ENCODE assay signal across 8 cellular contexts in the genomic region with DNA sequence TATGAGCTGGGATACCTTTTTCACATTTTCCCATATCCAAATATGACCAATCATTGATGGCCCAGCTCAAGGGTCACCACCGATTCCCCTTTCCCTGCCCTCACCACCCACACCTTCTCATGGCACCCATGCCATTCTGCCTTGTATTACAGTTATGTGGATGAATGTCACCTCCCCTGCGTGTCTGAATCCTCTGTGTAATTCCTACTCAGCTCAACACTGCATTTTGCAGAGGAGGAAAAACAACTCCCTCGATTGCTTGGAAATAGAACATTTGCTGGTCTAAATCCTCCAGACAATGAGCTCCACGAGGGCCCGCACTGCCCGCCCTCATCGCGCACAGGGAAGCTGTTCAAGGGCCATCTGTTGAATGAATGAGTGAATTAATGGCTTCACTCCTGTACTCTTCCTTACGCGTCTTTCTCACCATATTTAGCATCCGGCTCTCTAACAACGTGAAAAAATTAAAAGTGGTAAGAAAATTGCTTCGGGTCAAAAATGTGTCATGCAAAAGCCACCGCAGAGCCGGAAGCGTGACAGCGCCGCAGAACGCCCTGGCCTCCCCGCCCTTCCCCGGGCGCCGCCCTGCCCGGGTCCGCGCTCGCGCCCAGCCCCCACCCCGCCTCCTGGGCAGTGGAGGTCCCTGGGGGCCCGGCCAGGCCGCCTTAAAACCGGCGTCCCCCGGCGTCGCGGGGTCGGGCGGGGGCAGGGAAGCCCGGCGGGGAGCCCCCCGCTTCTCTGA. TPM values are rescaled to one million over a fixed set of nuclear protein-coding genes. Genes with fewer than 3 reads are reported as not detected.
A peak's percentile ranks its signal among the peaks of the same experiment; 100 is the strongest.
DNase-seq lines count a peak whose midpoint lies in the region; ATAC-seq and TF ChIP-seq lines count a peak whose summit lies in the region.

No MANE protein-coding gene starts in this region.

- TF ChIP-seq POLR2A in erythroblast (IDR thresholded peaks at IDR 0.05; ENCODE audit: low read length), result no peak

- H3K27ac Mint-ChIP-seq in activated CD8-positive, alpha-beta memory T cell treated with anti-CD3 and anti-CD28 coated beads, Interleukin-2, amount 10 ng/mL, durations not matched to agents 7 days and 5 days, result peak overlapping the region; percentile 94
- H3K27ac Mint-ChIP-seq in naive thymus-derived CD8-positive, alpha-beta T cell, result peak overlapping the region; percentile 80 to 91 (median 88)
- H3K27ac Mint-ChIP-seq in stimulated activated naive CD8-positive, alpha-beta T cell treated with anti-CD3 and anti-CD28 coated beads, Interleukin-15, amount 100 ng/mL, for 72 hours, result peak overlapping the region; percentile 76 to 92

- DNase-seq in AML-193 (lab: John Stamatoyannopoulos, UW) (peak; percentile 80 to 84), NCI-H774 (lab: John Stamatoyannopoulos, UW) (peak; percentile 43), erythroblast (lab: John Stamatoyannopoulos, UW) (peak; percentile 81 to 82)
- peak; percentile 91 for DNase-seq in activated CD8-positive, alpha-beta memory T cell treated with anti-CD3 and anti-CD28 coated beads, Interleukin-2, amount 10 ng/mL, durations not matched to agents 7 days and 5 days
- peak; percentile 30 to 77 (median 61) for DNase-seq in naive thymus-derived CD8-positive, alpha-beta T cell
- peak; percentile 71 to 81 for DNase-seq in stimulated activated naive CD8-positive, alpha-beta T cell treated with anti-CD3 and anti-CD28 coated beads, Interleukin-15, amount 100 ng/mL, for 72 hours

- H3K4me3 Mint-ChIP-seq in activated CD8-positive, alpha-beta memory T cell treated with anti-CD3 and anti-CD28 coated beads, Interleukin-2, amount 10 ng/mL, durations not matched to agents 7 days and 5 days, result peak overlapping the region; percentile 86
- peak overlapping the region; percentile 82 to 93 (median 90) for H3K4me3 Mint-ChIP-seq in naive thymus-derived CD8-positive, alpha-beta T cell
- H3K4me3 Mint-ChIP-seq in stimulated activated naive CD8-positive, alpha-beta T cell treated with anti-CD3 and anti-CD28 coated beads, Interleukin-15, amount 100 ng/mL, for 72 hours, result peak overlapping the region; percentile 91 to 92

- POLR2A ChIA-PET in naive thymus-derived CD8-positive, alpha-beta T cell (lab: Charles Lee), result interaction anchor here (0.6 to 1.5 kb wide), 4 partner anchors 53 to 706 kb away, joined by 3 to 6 read pairs (median 5); a partner anchor contains a TSS

- no peaks in the 10 kb centered on the region for H3K27me3 Mint-ChIP-seq in activated CD8-positive, alpha-beta memory T cell treated with anti-CD3 and anti-CD28 coated beads, Interleukin-2, amount 10 ng/mL, durations not matched to agents 7 days and 5 days
- H3K27me3 Mint-ChIP-seq in naive thymus-derived CD8-positive, alpha-beta T cell, result no peaks in the 10 kb centered on the region
- H3K27me3 Mint-ChIP-seq in stimulated activated naive CD8-positive, alpha-beta T cell treated with anti-CD3 and anti-CD28 coated beads, Interleukin-15, amount 100 ng/mL, for 72 hours, result peaks cover 32% of the 10 kb centered on the region

- peak; percentile 86 for ATAC-seq in GM19025 (IDR thresholded peaks at IDR 0.05; ENCODE audit: low read depth, unreplicated experiment)
- ATAC-seq in HG03139 (IDR thresholded peaks at IDR 0.05; ENCODE audit: unreplicated experiment), result peak; percentile 84
- peak; percentile 86 for ATAC-seq in activated CD8-positive, alpha-beta memory T cell treated with anti-CD3 and anti-CD28 coated beads, Interleukin-2, amount 10 ng/mL, durations not matched to agents 7 days and 5 days
- ATAC-seq in naive thymus-derived CD8-positive, alpha-beta T cell, result peak; percentile 67 to 68
- ATAC-seq in stimulated activated naive CD8-positive, alpha-beta T cell treated with anti-CD3 and anti-CD28 coated beads, Interleukin-15, amount 100 ng/mL, for 72 hours, result peak; percentile 93

- peaks cover 68% of the 10 kb centered on the region for H3K4me1 Mint-ChIP-seq in activated CD8-positive, alpha-beta memory T cell treated with anti-CD3 and anti-CD28 coated beads, Interleukin-2, amount 10 ng/mL, durations not matched to agents 7 days and 5 days
- peaks cover 39 to 84% (median 67%) of the 10 kb centered on the region in 4 donors for H3K4me1 Mint-ChIP-seq in naive thymus-derived CD8-positive, alpha-beta T cell
- H3K4me1 Mint-ChIP-seq in stimulated activated naive CD8-positive, alpha-beta T cell treated with anti-CD3 and anti-CD28 coated beads, Interleukin-15, amount 100 ng/mL, for 72 hours, result peaks cover 44% of the 10 kb centered on the region

- no peaks in the 10 kb centered on the region for H3K9me3 Mint-ChIP-seq in activated CD8-positive, alpha-beta memory T cell treated with anti-CD3 and anti-CD28 coated beads, Interleukin-2, amount 10 ng/mL, durations not matched to agents 7 days and 5 days (ENCODE audit: low read depth)
- no peaks in the 10 kb centered on the region for H3K9me3 Mint-ChIP-seq in naive thymus-derived CD8-positive, alpha-beta T cell
- H3K9me3 Mint-ChIP-seq in stimulated activated naive CD8-positive, alpha-beta T cell treated with anti-CD3 and anti-CD28 coated beads, Interleukin-15, amount 100 ng/mL, for 72 hours, result no peaks in the 10 kb centered on the region

- CTCF ChIA-PET in activated CD8-positive, alpha-beta memory T cell treated with anti-CD3 and anti-CD28 coated beads, Interleukin-2, amount 10 ng/mL, durations not matched to agents 7 days and 5 days (lab: Charles Lee), result interaction anchor here (1.1 to 3.5 kb wide), 9 partner anchors 10 to 158 kb away, joined by 3 to 21 read pairs (median 4); a partner anchor contains a TSS

- peaks cover 34% of the 10 kb centered on the region for H3K36me3 Mint-ChIP-seq in activated CD8-positive, alpha-beta memory T cell treated with anti-CD3 and anti-CD28 coated beads, Interleukin-2, amount 10 ng/mL, durations not matched to agents 7 days and 5 days
- H3K36me3 Mint-ChIP-seq in naive thymus-derived CD8-positive, alpha-beta T cell, result peaks cover 0 to 2% (median 0%) of the 10 kb centered on the region in 3 donors

RNA-seq across cellular contexts. Expression of a gene that starts 0.7 kb away (rescaled TPM):
- total RNA-seq in activated CD8-positive, alpha-beta memory T cell treated with anti-CD3 and anti-CD28 coated beads, Interleukin-2, amount 10 ng/mL, durations not matched to agents 7 days and 5 days, result 10 to 100 TPM; 18.5 to 21.2 TPM
- total RNA-seq in naive thymus-derived CD8-positive, alpha-beta T cell, result 1 to 10 TPM; 2.5 to 2.6 TPM
- polyA plus RNA-seq in naive thymus-derived CD8-positive, alpha-beta T cell, result 10 to 100 TPM in 1 of 3 donors, 1 to 10 TPM in 2; 4.1 to 12.4 (median 4.7) TPM

Comparison
In these comparisons a context has a peak if more than half of its experiments do, and no peak if none do; other contexts are left out.
1. Peak in every context shown above with its lines: DNase-seq and ATAC-seq.
2. RNA of a gene that starts 0.7 kb away (total RNA-seq): 18.5 to 21.2 TPM in activated CD8-positive, alpha-beta memory T cell treated with anti-CD3 and anti-CD28 coated beads, Interleukin-2, amount 10 ng/mL, durations not matched to agents 7 days and 5 days; 2.5 to 2.6 TPM in naive thymus-derived CD8-positive, alpha-beta T cell; every median in the first group is over 4 times any median in the second.